23 cellular contexts compared by ENCODE assay signal in genomic region chr12:102421801-102422583, GRCh38. TPM values are rescaled to one million over a fixed set of nuclear protein-coding genes. Genes with fewer than 3 reads are reported as not detected.
A peak's percentile ranks its signal among the peaks of the same experiment; 100 is the strongest.
DNase-seq lines count a peak whose midpoint lies in the region; TF ChIP-seq lines count a peak whose summit lies in the region.
"Had no signal": no experiment of that assay in that cellular context is flagged by ENCODE, and none has a peak within 500 bp of the region (broad histone marks: within the 10 kb centered on the region; RNA-seq: fewer than 3 reads in every experiment).

No MANE protein-coding gene starts in this region.

- no peak for TF ChIP-seq CTCF in suprapubic skin (IDR thresholded peaks at IDR 0.05)

- no peak overlapping the region for H3K4me3 ChIP-seq in suprapubic skin
- H3K4me3 ChIP-seq: gastroesophageal sphincter, left lung, upper lobe of right lung had no signal

- DNase-seq in NCI-H2029 treated with DMSO at 0.1 percent for 48 hours (lab: John Stamatoyannopoulos, UW): peak; percentile 6
- DNase-seq in NCI-H2029 (lab: John Stamatoyannopoulos, UW): no peak
- DNase-seq in ELR (ENCODE audit: low read depth): peak; percentile 56
- DNase-seq in SHP77 treated with DMSO at 0.1 percent for 48 hours (lab: John Stamatoyannopoulos, UW): peak; percentile 78
- peak; percentile 16 to 75 for DNase-seq in dermis microvascular lymphatic vessel endothelial cell (ENCODE audit: low read depth in 2 of 2)
- DNase-seq in NCI-H446 treated with DMSO at 0.1 percent for 48 hours (lab: John Stamatoyannopoulos, UW): no peak
- no peak for DNase-seq in suprapubic skin (ENCODE audit: low spot score in 2 of 2)
- no peak for DNase-seq in NCI-H345 (lab: John Stamatoyannopoulos, UW)
- DNase-seq: 8988T; activated CD4-positive, alpha-beta T cell treated with anti-CD3 and anti-CD28 coated beads, Interleukin-2, amount 50 U/mL, for 48 hours; activated gamma-delta T cell treated with Interleukin-2 at 50 U/mL for 16 hours; DMS 273 treated with DMSO at 0.1 percent for 48 hours; Karpas-422; left lung; NCI-H1436 treated with DMSO at 0.1 percent for 48 hours; NCI-H524; PC-3; SK-N-SH; stimulated activated CD4-positive, alpha-beta T cell treated with anti-CD3 and anti-CD28 coated beads, Interleukin-15, amount 100 ng/mL, for 24 hours; stimulated activated naive CD4-positive, alpha-beta T cell treated with Interleukin-2 at 50 U/mL for 16 hours; upper lobe of right lung had no signal

- 76% methylated on average over 5 of the region's 5 CpGs for WGBS in suprapubic skin

- no peaks in the 10 kb centered on the region for H3K36me3 ChIP-seq in suprapubic skin
- H3K36me3 ChIP-seq: gastroesophageal sphincter, left lung, upper lobe of right lung had no signal

- no peak for TF ChIP-seq EP300 in suprapubic skin (IDR thresholded peaks at IDR 0.05)

- TF ChIP-seq POLR2A in suprapubic skin (IDR thresholded peaks at IDR 0.05): no peak

- H3K27me3 ChIP-seq in suprapubic skin: no peaks in the 10 kb centered on the region
- H3K27me3 ChIP-seq: gastroesophageal sphincter, left lung, upper lobe of right lung had no signal

- H3K9me3 ChIP-seq in suprapubic skin: no peaks in the 10 kb centered on the region
- H3K9me3 ChIP-seq: gastroesophageal sphincter, left lung, SK-N-SH, upper lobe of right lung had no signal

- H3K27ac ChIP-seq in suprapubic skin: no peak overlapping the region
- H3K27ac ChIP-seq: epithelial cell of prostate, gastroesophageal sphincter, left lung, upper lobe of right lung had no signal

- peaks cover 20% of the 10 kb centered on the region for H3K4me1 ChIP-seq in suprapubic skin
- H3K4me1 ChIP-seq: left lung, upper lobe of right lung had no signal

RNA-seq across cellular contexts. Expression of gene IGF1, which starts 58.4 kb away (rescaled TPM):
- total RNA-seq in dermis microvascular lymphatic vessel endothelial cell (0.26 and 2.1 TPM in 2 replicates), suprapubic skin (10 to 100 TPM in 2 of 4 donors, 1 to 10 TPM in 2; 5.9 to 19.7 (median 11.7) TPM)
- total RNA-seq: PC-3 had no signal

Comparison
In these comparisons a context has a peak if more than half of its experiments do, and no peak if none do; other contexts are left out.
1. DNase-seq: peak in NCI-H2029 treated with DMSO at 0.1 percent for 48 hours (single experiment), ELR (single experiment), SHP77 treated with DMSO at 0.1 percent for 48 hours (single experiment) and dermis microvascular lymphatic vessel endothelial cell (2 of 2); none in NCI-H2029 (single experiment), NCI-H446 treated with DMSO at 0.1 percent for 48 hours (single experiment), suprapubic skin (0 of 2) and NCI-H345 (single experiment).